16 cellular contexts compared by ENCODE assay signal in the genomic region with DNA sequence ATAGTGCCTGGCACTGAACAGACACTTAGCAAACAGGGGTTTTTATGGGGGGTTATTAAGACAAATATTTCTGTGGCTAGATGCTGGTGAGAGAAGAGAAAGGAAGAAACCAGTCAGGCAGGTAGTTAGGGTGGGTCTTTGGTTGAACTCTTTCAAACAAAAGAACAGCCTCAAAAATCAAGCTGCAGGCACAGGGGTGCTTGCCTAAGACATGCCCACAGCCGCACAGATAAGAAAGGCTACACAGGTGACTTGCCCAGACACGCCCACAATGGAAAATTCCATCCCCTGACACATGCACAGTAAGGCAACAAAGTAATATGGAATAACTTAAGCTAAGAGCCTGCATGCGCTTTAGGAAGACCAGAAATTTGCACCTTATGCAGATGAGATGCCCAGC.
"Had no signal": no experiment of that assay in that cellular context is flagged by ENCODE, and none has a peak within 500 bp of the region (broad histone marks: within the 10 kb centered on the region; RNA-seq: fewer than 3 reads in every experiment).

No MANE protein-coding gene starts in this region.

- H3K4me1 Mint-ChIP-seq: endodermal cell had no signal

- H3K9me3 ChIP-seq: gastrocnemius medialis, pancreas, testis had no signal

- DNase-seq: activated CD4-positive, alpha-beta T cell treated with anti-CD3 and anti-CD28 coated beads for 1 hour; activated CD4-positive, alpha-beta T cell treated with anti-CD3 and anti-CD28 coated beads, Interleukin-2, amount 50 U/mL, for 48 hours; activated CD8-positive, alpha-beta memory T cell treated with anti-CD3 and anti-CD28 coated beads, Interleukin-2, amount 50 U/mL, for 4 hours; activated gamma-delta T cell treated with Interleukin-2 at 50 U/mL for 16 hours; activated T-cell treated with anti-CD3 and anti-CD28 coated beads, Interleukin-2, amount 50 U/mL, for 72 hours; dermis blood vessel endothelial cell; endodermal cell; gastrocnemius medialis; kidney glomerular epithelial cell; pancreas; retina; stimulated activated CD4-positive, alpha-beta T cell treated with anti-CD3 and anti-CD28 coated beads, Interleukin-15, amount 100 ng/mL, for 24 hours; stimulated activated CD4-positive, alpha-beta T cell treated with anti-CD3 and anti-CD28 coated beads, Interleukin-4, amount 100 ng/mL, for 24 hours; testis had no signal

- H3K27ac Mint-ChIP-seq: activated T-cell treated with anti-CD3 and anti-CD28 coated beads, Interleukin-2, amount 50 U/mL, for 72 hours; endodermal cell; stimulated activated naive CD8-positive, alpha-beta T cell treated with anti-CD3 and anti-CD28 coated beads, Interleukin-15, Interleukin-2, amounts not matched to agents 100 ng/mL and 50 ng/mL, for 24 hours; T-helper 2 cell treated with Interferon-gamma antibody and Interleukin-4, amounts not matched to agents 5 μg/mL and 100 μg/mL, for 36 hours had no signal

- H3K4me1 ChIP-seq: gastrocnemius medialis, pancreas, testis had no signal

- H3K36me3 ChIP-seq: gastrocnemius medialis, pancreas had no signal

- H3K27ac ChIP-seq: gastrocnemius medialis, pancreas, testis had no signal

- H3K27me3 ChIP-seq: gastrocnemius medialis, pancreas, testis had no signal

- H3K4me3 Mint-ChIP-seq: activated T-cell treated with anti-CD3 and anti-CD28 coated beads, Interleukin-2, amount 50 U/mL, for 72 hours; endodermal cell; stimulated activated naive CD8-positive, alpha-beta T cell treated with anti-CD3 and anti-CD28 coated beads, Interleukin-15, Interleukin-2, amounts not matched to agents 100 ng/mL and 50 ng/mL, for 24 hours; T-helper 2 cell treated with Interferon-gamma antibody and Interleukin-4, amounts not matched to agents 5 μg/mL and 100 μg/mL, for 36 hours had no signal

- H3K4me3 ChIP-seq: gastrocnemius medialis, pancreas, testis had no signal
